ENCODE assay signal across 1 cellular context in the genomic region with DNA sequence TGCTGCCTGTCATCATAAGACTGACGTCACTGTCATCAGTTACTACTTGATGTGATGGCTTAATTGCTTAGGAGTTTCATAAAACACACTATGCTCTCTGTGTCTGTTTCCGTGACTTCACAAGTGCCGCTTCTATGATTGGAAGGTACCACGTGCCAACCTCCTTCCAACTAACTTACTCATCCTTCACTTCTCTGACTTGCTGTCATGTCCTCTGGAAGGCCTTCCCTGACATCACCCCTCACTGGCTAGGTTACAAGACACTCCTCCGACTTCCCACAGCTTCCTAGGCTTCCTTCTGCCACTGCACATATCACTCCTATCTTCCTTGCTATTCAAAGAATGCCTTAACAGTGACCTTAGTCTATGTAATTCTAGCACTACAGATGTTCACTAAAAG.
TF ChIP-seq lines count a peak whose summit lies in the region.

No MANE protein-coding gene starts in this region.

TF ChIP-seq in SK-N-SH, 30 proteins besides CTCF, POLR2A, EP300 and RAD21 (continued from another document):
- TF ChIP-seq ELF1 (IDR thresholded peaks at IDR 0.05) (no peak), NRF1 (IDR thresholded peaks at IDR 0.05; ENCODE audit: low read depth, low read length) (no peak), MXI1 (IDR thresholded peaks at IDR 0.05; ENCODE audit: low read depth, low read length) (no peak), RXRA (IDR thresholded peaks at IDR 0.05; ENCODE audit: borderline replicate concordance, low read depth) (no peak), NFIC (IDR thresholded peaks at IDR 0.05; ENCODE audit: borderline replicate concordance) (no peak), FOXJ3 (CRISPR knock-in tag; IDR thresholded peaks at IDR 0.05) (no peak), GABPA (IDR thresholded peaks at IDR 0.05; ENCODE audit: low read depth) (no peak), POLR2AphosphoS5 (IDR thresholded peaks at IDR 0.05; ENCODE audit: low read depth, low read length) (no peak), GATA2 (CRISPR knock-in tag; IDR thresholded peaks at IDR 0.05) (no peak), CHD2 (IDR thresholded peaks at IDR 0.05; ENCODE audit: low read length, partially characterized antibody) (no peak)
- TF ChIP-seq, protein P1, sequence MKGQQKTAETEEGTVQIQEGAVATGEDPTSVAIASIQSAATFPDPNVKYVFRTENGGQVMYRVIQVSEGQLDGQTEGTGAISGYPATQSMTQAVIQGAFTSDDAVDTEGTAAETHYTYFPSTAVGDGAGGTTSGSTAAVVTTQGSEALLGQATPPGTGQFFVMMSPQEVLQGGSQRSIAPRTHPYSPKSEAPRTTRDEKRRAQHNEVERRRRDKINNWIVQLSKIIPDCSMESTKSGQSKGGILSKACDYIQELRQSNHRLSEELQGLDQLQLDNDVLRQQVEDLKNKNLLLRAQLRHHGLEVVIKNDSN (IDR thresholded peaks at IDR 0.05; ENCODE audit: borderline replicate concordance, low read depth): no peak
- TF ChIP-seq, protein P2, sequence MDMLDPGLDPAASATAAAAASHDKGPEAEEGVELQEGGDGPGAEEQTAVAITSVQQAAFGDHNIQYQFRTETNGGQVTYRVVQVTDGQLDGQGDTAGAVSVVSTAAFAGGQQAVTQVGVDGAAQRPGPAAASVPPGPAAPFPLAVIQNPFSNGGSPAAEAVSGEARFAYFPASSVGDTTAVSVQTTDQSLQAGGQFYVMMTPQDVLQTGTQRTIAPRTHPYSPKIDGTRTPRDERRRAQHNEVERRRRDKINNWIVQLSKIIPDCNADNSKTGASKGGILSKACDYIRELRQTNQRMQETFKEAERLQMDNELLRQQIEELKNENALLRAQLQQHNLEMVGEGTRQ (IDR thresholded peaks at IDR 0.05; ENCODE audit: borderline replicate concordance, low read depth, low read length): no peak
- TF ChIP-seq, protein P3, sequence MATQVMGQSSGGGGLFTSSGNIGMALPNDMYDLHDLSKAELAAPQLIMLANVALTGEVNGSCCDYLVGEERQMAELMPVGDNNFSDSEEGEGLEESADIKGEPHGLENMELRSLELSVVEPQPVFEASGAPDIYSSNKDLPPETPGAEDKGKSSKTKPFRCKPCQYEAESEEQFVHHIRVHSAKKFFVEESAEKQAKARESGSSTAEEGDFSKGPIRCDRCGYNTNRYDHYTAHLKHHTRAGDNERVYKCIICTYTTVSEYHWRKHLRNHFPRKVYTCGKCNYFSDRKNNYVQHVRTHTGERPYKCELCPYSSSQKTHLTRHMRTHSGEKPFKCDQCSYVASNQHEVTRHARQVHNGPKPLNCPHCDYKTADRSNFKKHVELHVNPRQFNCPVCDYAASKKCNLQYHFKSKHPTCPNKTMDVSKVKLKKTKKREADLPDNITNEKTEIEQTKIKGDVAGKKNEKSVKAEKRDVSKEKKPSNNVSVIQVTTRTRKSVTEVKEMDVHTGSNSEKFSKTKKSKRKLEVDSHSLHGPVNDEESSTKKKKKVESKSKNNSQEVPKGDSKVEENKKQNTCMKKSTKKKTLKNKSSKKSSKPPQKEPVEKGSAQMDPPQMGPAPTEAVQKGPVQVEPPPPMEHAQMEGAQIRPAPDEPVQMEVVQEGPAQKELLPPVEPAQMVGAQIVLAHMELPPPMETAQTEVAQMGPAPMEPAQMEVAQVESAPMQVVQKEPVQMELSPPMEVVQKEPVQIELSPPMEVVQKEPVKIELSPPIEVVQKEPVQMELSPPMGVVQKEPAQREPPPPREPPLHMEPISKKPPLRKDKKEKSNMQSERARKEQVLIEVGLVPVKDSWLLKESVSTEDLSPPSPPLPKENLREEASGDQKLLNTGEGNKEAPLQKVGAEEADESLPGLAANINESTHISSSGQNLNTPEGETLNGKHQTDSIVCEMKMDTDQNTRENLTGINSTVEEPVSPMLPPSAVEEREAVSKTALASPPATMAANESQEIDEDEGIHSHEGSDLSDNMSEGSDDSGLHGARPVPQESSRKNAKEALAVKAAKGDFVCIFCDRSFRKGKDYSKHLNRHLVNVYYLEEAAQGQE (IDR thresholded peaks at IDR 0.05; ENCODE audit: low read depth, low read length): no peak
